26 cellular contexts compared by ENCODE assay signal in the genomic region with DNA sequence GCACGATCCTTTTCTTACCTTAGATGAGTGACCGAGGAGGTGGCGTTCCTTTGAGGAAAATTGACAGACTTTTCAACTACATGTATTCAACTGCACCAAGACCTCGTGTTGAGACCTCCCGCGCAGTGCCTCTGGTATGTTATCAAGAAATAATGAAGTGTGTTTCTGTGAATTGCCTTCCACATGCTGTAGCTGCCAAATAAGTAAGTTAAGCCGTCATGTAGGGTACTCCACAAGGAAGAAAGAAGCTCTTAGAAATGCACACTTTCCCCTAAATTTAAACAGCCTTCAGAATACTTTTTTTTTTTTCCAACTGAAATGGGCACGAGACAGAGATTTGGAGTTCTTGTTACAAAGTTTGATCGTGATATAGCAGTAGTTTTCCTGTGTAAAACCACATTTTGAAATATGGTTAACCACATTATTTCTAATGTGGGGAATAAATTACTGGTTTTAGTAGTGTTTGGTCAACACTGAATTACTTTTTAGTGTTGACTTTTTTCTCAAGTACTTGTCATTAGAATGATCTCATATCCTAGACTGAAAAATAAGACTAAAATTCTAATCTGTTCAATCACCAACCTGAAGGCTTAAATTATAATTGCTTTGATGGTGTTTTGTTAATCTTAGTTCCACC. TPM values are rescaled to one million over a fixed set of nuclear protein-coding genes. Genes with fewer than 3 reads are reported as not detected.
DNase-seq lines count a peak whose midpoint lies in the region; ATAC-seq, FAIRE-seq and TF ChIP-seq lines count a peak whose summit lies in the region.
"Had no signal": no experiment of that assay in that cellular context is flagged by ENCODE, and none has a peak within 500 bp of the region (broad histone marks: within the 10 kb centered on the region; RNA-seq: fewer than 3 reads in every experiment).

No MANE protein-coding gene starts in this region.

- TF ChIP-seq CTCF in astrocyte (IDR thresholded peaks at IDR 0.05; ENCODE audit: insufficient read depth, low read depth, low read length) (no peak), HepG2 (CRISPR knock-in tag; IDR thresholded peaks at IDR 0.05) (no peak)

- H3K4me3 ChIP-seq in astrocyte (ENCODE audit: insufficient read depth, low read depth, low read length) (no peak overlapping the region), HepG2 (replicated peaks in 1 of 3; ENCODE audit: insufficient read depth in 1 of 3, low read depth in 2 of 3, low read length in 3 of 3) (no peak overlapping the region)
- H3K4me3 ChIP-seq: ascending aorta, BLaER1, GM23248, hepatocyte, right lobe of liver, SJSA1 had no signal

- H3K9me3 ChIP-seq in astrocyte (ENCODE audit: insufficient read depth, low read depth, low read length) (no peaks in the 10 kb centered on the region), HepG2 (ENCODE audit: low read length) (no peaks in the 10 kb centered on the region)
- H3K9me3 ChIP-seq: ascending aorta, right lobe of liver, SJSA1 had no signal

- intact Hi-C loops in HepG2 (cut with micrococcal nuclease; ENCODE audit: unreplicated experiment): no loop called here

- TF ChIP-seq POLR2A in HepG2 (IDR thresholded peaks at IDR 0.05; ENCODE audit: insufficient read depth in 1 of 2, low read depth in 2 of 2, low read length in 2 of 2): no peak

- H2AFZ ChIP-seq in astrocyte (ENCODE audit: low read depth, low read length): no peak overlapping the region
- H2AFZ ChIP-seq in HepG2 (ENCODE audit: low read length): no peak overlapping the region
- H2AFZ ChIP-seq: GM23248, hepatocyte had no signal

- TF ChIP-seq RAD21 in HepG2 (CRISPR knock-in tag; IDR thresholded peaks at IDR 0.05): no peak

- H3K4me3 Mint-ChIP-seq in activated CD8-positive, alpha-beta memory T cell treated with anti-CD3 and anti-CD28 coated beads, Interleukin-2, amount 10 ng/mL, durations not matched to agents 7 days and 5 days: peak overlapping the region; percentile 5
- H3K4me3 Mint-ChIP-seq in astrocyte (ENCODE audit: unreplicated experiment): no peak overlapping the region
- H3K4me3 Mint-ChIP-seq in natural killer cell treated with Interleukin-12 subunit alpha and Interleukin-12 subunit beta and Interleukin-15 and Interleukin-18, amount 100 ng/mL, for 72 hours: peak overlapping the region; percentile 2
- H3K4me3 Mint-ChIP-seq: neural crest cell had no signal

- POLR2A ChIA-PET in HepG2 (lab: Yijun Ruan, JAX): no interaction called here

- no peak overlapping the region for H3K4me2 ChIP-seq in astrocyte (ENCODE audit: low read length)
- H3K4me2 ChIP-seq in HepG2 (ENCODE audit: low read depth, low read length): no peak overlapping the region
- H3K4me2 ChIP-seq: BLaER1, hepatocyte had no signal

- H3K79me2 ChIP-seq in astrocyte (ENCODE audit: insufficient read depth, low read length): no peaks in the 10 kb centered on the region
- peaks cover 18% of the 10 kb centered on the region for H3K79me2 ChIP-seq in HepG2 (ENCODE audit: insufficient read depth, low read length)
- H3K79me2 ChIP-seq: hepatocyte had no signal

- in situ Hi-C loops in HepG2 (cut with HindIII; ENCODE audit: extremely low pct_ligation_motif_present, low pct_unique_long_range_greater_than_20kb): no loop called here

- DNase-seq in activated CD8-positive, alpha-beta memory T cell treated with anti-CD3 and anti-CD28 coated beads, Interleukin-2, amount 10 ng/mL, durations not matched to agents 7 days and 5 days: no peak
- DNase-seq in activated CD8-positive, alpha-beta memory T cell treated with anti-CD3 and anti-CD28 coated beads, Interleukin-2, amount 50 U/mL, for 48 hours: no peak
- DNase-seq in M059J (ENCODE audit: low read depth) (peak; percentile 40), astrocyte (ENCODE audit: low read depth) (peak; percentile 53), NAMALWA (ENCODE audit: low spot score) (no peak), HepG2 (ENCODE audit: low spot score) (no peak)
- no peak for DNase-seq in natural killer cell treated with Interleukin-12 subunit alpha and Interleukin-12 subunit beta and Interleukin-15 and Interleukin-18, amount 100 ng/mL, for 72 hours (ENCODE audit: low spot score)
- DNase-seq: activated gamma-delta T cell; effector CD4-positive, alpha-beta T cell; EL; foreskin melanocyte; GM23248; midbrain; NCI-H1417; posterior cingulate gyrus; right lobe of liver; substantia nigra; WERI-Rb-1 had no signal

- CTCF ChIA-PET in activated CD8-positive, alpha-beta memory T cell treated with anti-CD3 and anti-CD28 coated beads, Interleukin-2, amount 10 ng/mL, durations not matched to agents 7 days and 5 days (lab: Charles Lee): interaction anchor here (1.7 kb wide), 1 partner anchor 12 kb away, joined by 7 read pairs; no protein-coding TSS in a partner anchor
- CTCF ChIA-PET in HepG2 (lab: Yijun Ruan, JAX; ENCODE audit: low intra/inter-chr PET ratio, low total read pairs): interaction anchor here (0.7 kb wide), 1 partner anchor 124 kb away, joined by 4 read pairs; no protein-coding TSS in a partner anchor

- H3K9ac ChIP-seq in astrocyte (ENCODE audit: low read length): no peak overlapping the region
- H3K9ac ChIP-seq in HepG2 (ENCODE audit: insufficient read depth, low read depth, low read length): no peak overlapping the region
- H3K9ac ChIP-seq: BLaER1, GM23248 had no signal

- H3K27ac Mint-ChIP-seq in activated CD8-positive, alpha-beta memory T cell treated with anti-CD3 and anti-CD28 coated beads, Interleukin-2, amount 10 ng/mL, durations not matched to agents 7 days and 5 days: peak overlapping the region; percentile 42
- no peak overlapping the region for H3K27ac Mint-ChIP-seq in astrocyte (ENCODE audit: unreplicated experiment)
- no peak overlapping the region for H3K27ac Mint-ChIP-seq in natural killer cell treated with Interleukin-12 subunit alpha and Interleukin-12 subunit beta and Interleukin-15 and Interleukin-18, amount 100 ng/mL, for 72 hours

- H3K36me3 Mint-ChIP-seq in activated CD8-positive, alpha-beta memory T cell treated with anti-CD3 and anti-CD28 coated beads, Interleukin-2, amount 10 ng/mL, durations not matched to agents 7 days and 5 days: peaks cover 76% of the 10 kb centered on the region
- H3K36me3 Mint-ChIP-seq in astrocyte (ENCODE audit: low read depth, unreplicated experiment): peaks cover 66% of the 10 kb centered on the region
- H3K36me3 Mint-ChIP-seq in natural killer cell treated with Interleukin-12 subunit alpha and Interleukin-12 subunit beta and Interleukin-15 and Interleukin-18, amount 100 ng/mL, for 72 hours: peaks cover 49% of the 10 kb centered on the region

- no TSS peak for BruUV-seq in HepG2 (replicated peaks; lab: Mats Ljungman, UMichigan)

- H3K36me3 ChIP-seq in astrocyte (ENCODE audit: insufficient read depth, low read length) (peaks cover 3% of the 10 kb centered on the region), HepG2 (replicated peaks in 1 of 2; ENCODE audit: control insufficient read depth in 1 of 2, insufficient read depth in 2 of 2, low read length in 2 of 2) (peaks cover 28 to 87% of the 10 kb centered on the region in 2 experiments)

- peak; percentile 51 for ATAC-seq in activated CD8-positive, alpha-beta memory T cell treated with anti-CD3 and anti-CD28 coated beads, Interleukin-2, amount 10 ng/mL, durations not matched to agents 7 days and 5 days
- peak in 1 of 2 donors; percentile 53 for ATAC-seq in natural killer cell treated with Interleukin-12 subunit alpha and Interleukin-12 subunit beta and Interleukin-15 and Interleukin-18, amount 100 ng/mL, for 72 hours
- ATAC-seq in HepG2 (no peak), HG03469 (IDR thresholded peaks at IDR 0.05; ENCODE audit: unreplicated experiment) (no peak)
- ATAC-seq: esophagus mucosa, right lobe of liver had no signal

- 96% methylated on average over 9 of the region's 9 CpGs for WGBS in HepG2 (ENCODE audit: low lambda C conversion rate)

- TF ChIP-seq EP300 in HepG2 (IDR thresholded peaks at IDR 0.05; ENCODE audit: low read depth in 2 of 2, low read length in 2 of 2) (no peak), HepG2 (CRISPR knock-in tag; IDR thresholded peaks at IDR 0.05; ENCODE audit: borderline replicate concordance) (no peak)

- H4K20me1 ChIP-seq in astrocyte (ENCODE audit: insufficient read depth, low read length) (no peaks in the 10 kb centered on the region), HepG2 (ENCODE audit: insufficient read depth, low read length) (peaks cover 28% of the 10 kb centered on the region)
- H4K20me1 ChIP-seq: BLaER1 had no signal

- H3K27me3 Mint-ChIP-seq in activated CD8-positive, alpha-beta memory T cell treated with anti-CD3 and anti-CD28 coated beads, Interleukin-2, amount 10 ng/mL, durations not matched to agents 7 days and 5 days: no peaks in the 10 kb centered on the region
- no peaks in the 10 kb centered on the region for H3K27me3 Mint-ChIP-seq in astrocyte (ENCODE audit: low read depth, unreplicated experiment)
- H3K27me3 Mint-ChIP-seq in natural killer cell treated with Interleukin-12 subunit alpha and Interleukin-12 subunit beta and Interleukin-15 and Interleukin-18, amount 100 ng/mL, for 72 hours: peaks cover 0 to 7% of the 10 kb centered on the region in 2 donors

- H3K4me1 ChIP-seq in astrocyte (ENCODE audit: insufficient read depth, low read length): no peaks in the 10 kb centered on the region
- H3K4me1 ChIP-seq in HepG2 (ENCODE audit: insufficient read depth, low read length): no peaks in the 10 kb centered on the region
- H3K4me1 ChIP-seq: ascending aorta, right lobe of liver, SJSA1 had no signal

- no peak for FAIRE-seq in astrocyte (lab: Jason Lieb, UNC)
- no peak for FAIRE-seq in HepG2 (lab: Jason Lieb, UNC)
- FAIRE-seq: D721Med had no signal

- no peak overlapping the region for H3K27ac ChIP-seq in astrocyte (ENCODE audit: low read depth, low read length)
- H3K27ac ChIP-seq in HepG2 (ENCODE audit: extremely low read length, insufficient read depth, low read length): no peak overlapping the region
- H3K27ac ChIP-seq: ascending aorta, BLaER1, GM23248, hepatocyte, right lobe of liver, SJSA1, WERI-Rb-1 had no signal

- peaks cover 4% of the 10 kb centered on the region for H3K9me3 Mint-ChIP-seq in activated CD8-positive, alpha-beta memory T cell treated with anti-CD3 and anti-CD28 coated beads, Interleukin-2, amount 10 ng/mL, durations not matched to agents 7 days and 5 days (ENCODE audit: low read depth)
- no peaks in the 10 kb centered on the region for H3K9me3 Mint-ChIP-seq in astrocyte (ENCODE audit: unreplicated experiment)
- H3K9me3 Mint-ChIP-seq in natural killer cell treated with Interleukin-12 subunit alpha and Interleukin-12 subunit beta and Interleukin-15 and Interleukin-18, amount 100 ng/mL, for 72 hours: no peaks in the 10 kb centered on the region

- H3K27me3 ChIP-seq in astrocyte (ENCODE audit: insufficient read depth, low read length) (no peaks in the 10 kb centered on the region), HepG2 (ENCODE audit: control insufficient read depth in 1 of 2, insufficient read depth in 2 of 2, low read length in 2 of 2) (no peaks in the 10 kb centered on the region)
- H3K27me3 ChIP-seq: ascending aorta, BLaER1, hepatocyte, right lobe of liver, SJSA1 had no signal

- peaks cover 27% of the 10 kb centered on the region for H3K4me1 Mint-ChIP-seq in activated CD8-positive, alpha-beta memory T cell treated with anti-CD3 and anti-CD28 coated beads, Interleukin-2, amount 10 ng/mL, durations not matched to agents 7 days and 5 days
- peaks cover 7% of the 10 kb centered on the region for H3K4me1 Mint-ChIP-seq in astrocyte (ENCODE audit: low read depth, unreplicated experiment)
- H3K4me1 Mint-ChIP-seq in natural killer cell treated with Interleukin-12 subunit alpha and Interleukin-12 subunit beta and Interleukin-15 and Interleukin-18, amount 100 ng/mL, for 72 hours (ENCODE audit: low read depth in 2 of 2): peaks cover 16 to 33% of the 10 kb centered on the region in 2 donors

RNA-seq across cellular contexts. Expression of gene PDK1, which starts 30.5 kb away (rescaled TPM):
- total RNA-seq in activated CD8-positive, alpha-beta memory T cell treated with anti-CD3 and anti-CD28 coated beads, Interleukin-2, amount 10 ng/mL, durations not matched to agents 7 days and 5 days: 10 to 100 TPM; 19.2 to 26.0 TPM
- 16.0 and 32.3 TPM in 2 replicates for total RNA-seq in M059J (2014; rRNA removed; shearing (Covaris generic))
- 26.0 and 31.5 TPM in 2 replicates for total RNA-seq in astrocyte
- 10 to 100 TPM; 22.3 to 34.9 TPM for total RNA-seq in natural killer cell treated with Interleukin-12 subunit alpha and Interleukin-12 subunit beta and Interleukin-15 and Interleukin-18, amount 100 ng/mL, for 72 hours
- 11.9 and 12.0 TPM in 2 replicates for total RNA-seq in HepG2 (2016; rRNA removed; fragmentation: Illumina TruSeq; extraction: Trizol)
- 14.8 and 16.0 TPM in 2 replicates for total RNA-seq in HepG2 (2016; cell fraction: cytosol; rRNA removed; fragmentation: Illumina TruSeq; extraction: Trizol; ENCODE audit: low read depth)
- 11.1 and 15.0 TPM in 2 replicates for total RNA-seq in HepG2 (2016; cell fraction: insoluble cytoplasmic fraction; rRNA removed; fragmentation: Illumina TruSeq; extraction: Trizol)
- 5.0 and 6.4 TPM in 2 replicates for total RNA-seq in HepG2 (2016; cell fraction: membrane; rRNA removed; fragmentation: Illumina TruSeq; extraction: Trizol)
- 14.8 and 15.2 TPM in 2 replicates for total RNA-seq in HepG2 (2016; cell fraction: nucleus; rRNA removed; fragmentation: Illumina TruSeq; extraction: Trizol)
- 84.7 and 96.9 TPM in 2 replicates for polyA plus RNA-seq in HepG2 (2011; rRNA removed)
- 30.7 and 32.7 TPM in 2 replicates for polyA plus RNA-seq in HepG2 (2011; cell fraction: cytosol; rRNA removed)
- polyA plus RNA-seq in HepG2 (2011; cell fraction: nucleus; rRNA removed): 67.8 and 93.1 TPM in 2 replicates
- 25.5 and 44.1 TPM in 2 replicates for polyA plus RNA-seq in HepG2 (2012)
- polyA plus RNA-seq in HepG2 (2016; cell fraction: cytosol; fragmentation: Illumina TruSeq; extraction: Trizol; ENCODE audit: low read depth): 0.77 and 0.79 TPM in 2 replicates
- polyA plus RNA-seq in HepG2 (2016; cell fraction: insoluble cytoplasmic fraction; fragmentation: Illumina TruSeq; extraction: Trizol; ENCODE audit: low read depth): 7.5 and 10.2 TPM in 2 replicates
- 2.4 and 2.7 TPM in 2 replicates for polyA plus RNA-seq in HepG2 (2016; cell fraction: membrane; fragmentation: Illumina TruSeq; extraction: Trizol; ENCODE audit: low read depth)
- 10.4 and 11.5 TPM in 2 replicates for polyA plus RNA-seq in HepG2 (2016; cell fraction: nucleus; fragmentation: Illumina TruSeq; extraction: Trizol; ENCODE audit: insufficient read depth, low read depth)
- polyA minus RNA-seq in HepG2 (2011; rRNA and poly(A)+ RNA removed; ENCODE audit: low replicate concordance): 33.6 and 117 TPM in 2 replicates
- polyA minus RNA-seq in HepG2 (2011; cell fraction: cytosol; rRNA and poly(A)+ RNA removed): 65.8 and 77.1 TPM in 2 replicates
- polyA minus RNA-seq in HepG2 (2011; cell fraction: nucleus; rRNA and poly(A)+ RNA removed): 205 and 237 TPM in 2 replicates

Comparison
In these comparisons a context has a peak if more than half of its experiments do, and no peak if none do; other contexts are left out.
1. DNase-seq: peak in M059J (single experiment) and astrocyte (single experiment); none in activated CD8-positive, alpha-beta memory T cell treated with anti-CD3 and anti-CD28 coated beads, Interleukin-2, amount 10 ng/mL, durations not matched to agents 7 days and 5 days (single experiment), activated CD8-positive, alpha-beta memory T cell treated with anti-CD3 and anti-CD28 coated beads, Interleukin-2, amount 50 U/mL, for 48 hours (single experiment), natural killer cell treated with Interleukin-12 subunit alpha and Interleukin-12 subunit beta and Interleukin-15 and Interleukin-18, amount 100 ng/mL, for 72 hours (single experiment), NAMALWA (single experiment) and HepG2 (single experiment).